ENCODE assay signal across 17 cellular contexts in the genomic region with DNA sequence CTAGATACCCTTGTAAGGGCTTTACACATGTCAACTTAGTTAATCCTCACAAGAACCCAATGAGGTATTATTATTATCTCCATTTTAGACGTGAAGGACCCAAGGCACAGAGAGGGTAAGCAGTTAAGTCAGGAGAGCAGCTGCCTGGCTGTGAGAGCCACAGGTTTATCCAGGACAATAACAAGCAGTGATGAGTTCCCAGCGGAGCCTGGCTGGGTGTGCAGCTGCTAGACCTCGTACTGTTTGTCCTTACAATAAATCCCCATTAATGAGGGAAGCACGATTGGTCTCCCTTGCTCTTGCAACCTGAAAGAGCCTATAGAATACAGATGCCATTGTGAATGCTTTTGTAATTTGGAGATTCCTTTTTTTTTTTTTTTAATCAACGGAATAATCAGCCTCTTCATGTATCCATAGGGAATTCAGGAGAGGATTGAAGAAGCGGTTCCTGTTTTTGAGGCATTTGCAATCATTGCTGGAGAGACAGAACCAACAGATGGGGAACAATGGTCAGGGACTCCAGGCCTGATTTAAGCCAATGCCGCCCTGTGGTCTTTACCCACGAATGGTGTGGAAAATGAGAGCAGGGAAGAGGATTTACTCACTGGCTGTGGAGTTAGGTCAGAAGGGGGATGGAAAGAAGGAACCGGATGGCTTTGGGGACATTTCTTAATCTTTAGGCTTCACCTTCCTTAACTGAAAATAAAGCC. TPM values are rescaled to one million over a fixed set of nuclear protein-coding genes. Genes with fewer than 3 reads are reported as not detected.
DNase-seq lines count a peak whose midpoint lies in the region; TF ChIP-seq lines count a peak whose summit lies in the region.
"Had no signal": no experiment of that assay in that cellular context is flagged by ENCODE, and none has a peak within 500 bp of the region (broad histone marks: within the 10 kb centered on the region; RNA-seq: fewer than 3 reads in every experiment).

No MANE protein-coding gene starts in this region.

- H3K36me3 ChIP-seq in HAP-1 (replicated peaks) (no peaks in the 10 kb centered on the region), SJCRH30 (no peaks in the 10 kb centered on the region)
- H3K36me3 ChIP-seq: transverse colon had no signal

- H3K4me3 Mint-ChIP-seq in HFFc6 (no peak overlapping the region), Calu3 (ENCODE audit: low read depth, unreplicated experiment) (no peak overlapping the region)
- H3K4me3 Mint-ChIP-seq: activated CD4-positive, alpha-beta T cell treated with anti-CD3 and anti-CD28 coated beads, Interleukin-2, amount 10 ng/mL, durations not matched to agents 24 days and 14 days; activated T-cell treated with anti-CD3 and anti-CD28 coated beads, Interleukin-2, amount 50 U/mL, for 24 hours; T-helper 2 cell treated with Interferon-gamma antibody and Interleukin-4, amounts not matched to agents 5 μg/mL and 100 μg/mL, for 36 hours had no signal

- intact Hi-C loops in Calu3 (cut with micrococcal nuclease; ENCODE audit: unreplicated experiment), result loop anchor here (10.0 kb wide), 1 partner anchor 229 kb away; no protein-coding TSS in a partner anchor

- CTCF ChIA-PET in Calu3 (lab: Charles Lee), result interaction anchor here (1.2 kb wide), 1 partner anchor 32 kb away, joined by 3 read pairs; no protein-coding TSS in a partner anchor

- H3K9me3 ChIP-seq in HAP-1 (no peaks in the 10 kb centered on the region), SJCRH30 (replicated peaks) (no peaks in the 10 kb centered on the region)
- H3K9me3 ChIP-seq: transverse colon had no signal

- peaks cover 59% of the 10 kb centered on the region for H3K4me1 ChIP-seq in HAP-1
- peaks cover 71% of the 10 kb centered on the region for H3K4me1 ChIP-seq in SJCRH30

- H3K4me3 ChIP-seq in HAP-1 (no peak overlapping the region), SJCRH30 (peak overlapping the region; percentile 44)
- H3K4me3 ChIP-seq: transverse colon had no signal

- DNase-seq in HAP-1 (ENCODE audit: low spot score in 2 of 2) (peak; percentile 66 to 68), NCI-H2107 treated with DMSO at 0.1 percent for 48 hours (lab: John Stamatoyannopoulos, UW; ENCODE audit: unreplicated experiment) (peak; percentile 81), SJCRH30 (peak; percentile 96 to 99), retina (peak; percentile 80), HFFc6 (no peak), Calu3 (no peak)
- DNase-seq in stimulated activated CD4-positive, alpha-beta T cell treated with anti-CD3 and anti-CD28 coated beads, Interleukin-4, amount 100 ng/mL, for 1 hour, result no peak
- DNase-seq in stimulated activated naive CD4-positive, alpha-beta T cell (lab: John Stamatoyannopoulos, UW), result no peak
- DNase-seq: activated CD4-positive, alpha-beta T cell treated with anti-CD3 and anti-CD28 coated beads, Interleukin-2, amount 10 ng/mL, durations not matched to agents 24 days and 14 days; activated T-cell treated with anti-CD3 and anti-CD28 coated beads, Interleukin-2, amount 50 U/mL, for 24 hours; erythroblast; left colon; NCI-H1694; stimulated activated CD4-positive, alpha-beta T cell treated with anti-CD3 and anti-CD28 coated beads, Interleukin-4, amount 100 ng/mL, for 24 hours; transverse colon had no signal

- no peaks in the 10 kb centered on the region for H3K27me3 ChIP-seq in HAP-1 (ENCODE audit: low read depth)
- no peaks in the 10 kb centered on the region for H3K27me3 ChIP-seq in SJCRH30
- H3K27me3 ChIP-seq: transverse colon had no signal

- TF ChIP-seq CTCF in HFFc6 (IDR thresholded peaks at IDR 0.05), result no peak
- TF ChIP-seq CTCF in Calu3 (IDR thresholded peaks at IDR 0.05; ENCODE audit: unreplicated experiment), result no peak

- in situ Hi-C loops in HAP-1 (cut with MboI; ENCODE audit: low sequenced_read_pairs), result no loop called here

- H3K27me3 Mint-ChIP-seq in HFFc6 (ENCODE audit: insufficient read depth), result peaks cover 9% of the 10 kb centered on the region
- H3K27me3 Mint-ChIP-seq in Calu3 (ENCODE audit: unreplicated experiment), result no peaks in the 10 kb centered on the region

- H3K9me3 Mint-ChIP-seq in HFFc6 (no peaks in the 10 kb centered on the region), Calu3 (ENCODE audit: low read depth, unreplicated experiment) (no peaks in the 10 kb centered on the region)
- H3K9me3 Mint-ChIP-seq: activated CD4-positive, alpha-beta T cell treated with anti-CD3 and anti-CD28 coated beads, Interleukin-2, amount 10 ng/mL, durations not matched to agents 24 days and 14 days; activated T-cell treated with anti-CD3 and anti-CD28 coated beads, Interleukin-2, amount 50 U/mL, for 24 hours; T-helper 2 cell treated with Interferon-gamma antibody and Interleukin-4, amounts not matched to agents 5 μg/mL and 100 μg/mL, for 36 hours had no signal

- H3K27ac ChIP-seq in SJCRH30, result peak overlapping the region; percentile 92
- H3K27ac ChIP-seq: C4-2B, transverse colon had no signal

- no TSS peak for BruUV-seq in Calu3 (replicated peaks; lab: Mats Ljungman, UMichigan)

- H3K4me1 Mint-ChIP-seq in HFFc6 (ENCODE audit: low read depth), result peaks cover 9% of the 10 kb centered on the region
- H3K4me1 Mint-ChIP-seq in Calu3 (ENCODE audit: low read depth, unreplicated experiment), result no peaks in the 10 kb centered on the region

- H3K27ac Mint-ChIP-seq in HFFc6 (no peak overlapping the region), Calu3 (ENCODE audit: unreplicated experiment) (no peak overlapping the region)
- H3K27ac Mint-ChIP-seq: activated CD4-positive, alpha-beta T cell treated with anti-CD3 and anti-CD28 coated beads, Interleukin-2, amount 10 ng/mL, durations not matched to agents 24 days and 14 days; activated T-cell treated with anti-CD3 and anti-CD28 coated beads, Interleukin-2, amount 50 U/mL, for 24 hours; T-helper 2 cell treated with Interferon-gamma antibody and Interleukin-4, amounts not matched to agents 5 μg/mL and 100 μg/mL, for 36 hours had no signal

- H3K36me3 Mint-ChIP-seq in HFFc6 (ENCODE audit: low read depth) (no peaks in the 10 kb centered on the region), Calu3 (ENCODE audit: insufficient read depth, unreplicated experiment) (no peaks in the 10 kb centered on the region)

RNA-seq across cellular contexts. Expression of a gene that starts 12.3 kb away (rescaled TPM):
- total RNA-seq in SJCRH30 (2014; rRNA removed; shearing (Covaris generic)), result 0.08 and 0.15 TPM in 2 replicates
- not detected for total RNA-seq in HFFc6 (2021; fragmentation: NEBNext Ultra II Directional; extraction: Animal tissue kit (Norgen Biotek cat#: 25700))
- total RNA-seq in Calu3 (2022), result 0.47 TPM in 1 of 2 replicates, not detected in the other
- total RNA-seq: activated CD4-positive, alpha-beta T cell treated with anti-CD3 and anti-CD28 coated beads, Interleukin-2, amount 10 ng/mL, durations not matched to agents 24 days and 14 days; transverse colon had no signal

RNA-seq across cellular contexts. Expression of a gene that starts 38.6 kb away (rescaled TPM):
- total RNA-seq in SJCRH30 (2014; rRNA removed; shearing (Covaris generic)), result 117 and 142 TPM in 2 replicates
- 10 to 100 TPM; 63.7 to 79.0 (median 72.0) TPM for total RNA-seq in HFFc6 (2021; fragmentation: NEBNext Ultra II Directional; extraction: Animal tissue kit (Norgen Biotek cat#: 25700))
- 73.7 and 79.6 TPM in 2 replicates for total RNA-seq in Calu3 (2022)

Comparison
In these comparisons a context has a peak if more than half of its experiments do, and no peak if none do; other contexts are left out.
1. DNase-seq: peak in HAP-1 (2 of 2), NCI-H2107 treated with DMSO at 0.1 percent for 48 hours (single experiment), SJCRH30 (2 of 2) and retina (single experiment); none in stimulated activated CD4-positive, alpha-beta T cell treated with anti-CD3 and anti-CD28 coated beads, Interleukin-4, amount 100 ng/mL, for 1 hour (single experiment), HFFc6 (single experiment), Calu3 (single experiment) and stimulated activated naive CD4-positive, alpha-beta T cell (0 of 6).